In the genomic region with DNA sequence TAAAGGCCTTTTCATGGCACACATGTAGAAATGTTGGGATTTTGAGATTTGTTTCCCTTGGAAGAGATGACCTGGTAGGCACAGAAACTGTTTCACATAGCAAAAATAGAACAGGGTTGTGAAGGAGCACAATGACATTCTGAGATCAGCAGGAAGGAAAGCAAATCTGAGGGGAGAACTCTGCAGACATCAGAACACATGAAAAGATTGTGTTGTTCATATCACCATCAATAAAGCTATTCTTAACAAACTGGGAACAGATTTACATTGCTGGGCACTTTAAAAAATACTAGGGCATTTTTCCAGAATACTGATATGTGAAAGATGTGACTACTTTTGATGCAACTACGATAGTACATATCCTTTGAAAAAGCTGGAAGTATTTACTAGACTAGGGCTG, we compare ENCODE assay signal across 7 cellular contexts.
"Had no signal": no experiment of that assay in that cellular context is flagged by ENCODE, and none has a peak within 500 bp of the region (broad histone marks: within the 10 kb centered on the region; RNA-seq: fewer than 3 reads in every experiment).

No MANE protein-coding gene starts in this region.

- H3K4me1 Mint-ChIP-seq: H9 had no signal

- DNase-seq: GM23248, GOT3, H9, HCEC 1CT, IMR-90 had no signal

- H3K27ac Mint-ChIP-seq: H9 had no signal

- H3K4me3 Mint-ChIP-seq: H9 had no signal

- H3K9me3 Mint-ChIP-seq: H9 had no signal

- FAIRE-seq: HTR-8/SVneo, K562 had no signal
